ENCODE assay signal across 6 cellular contexts in genomic region chr15:40358492-40359353, GRCh38. TPM values are rescaled to one million over a fixed set of nuclear protein-coding genes. Genes with fewer than 3 reads are reported as not detected.
A peak's percentile ranks its signal among the peaks of the same experiment; 100 is the strongest.
DNase-seq lines count a peak whose midpoint lies in the region; ATAC-seq and TF ChIP-seq lines count a peak whose summit lies in the region.

No MANE protein-coding gene starts in this region.

- peak; percentile 28 for ATAC-seq in GM18502 (IDR thresholded peaks at IDR 0.05; ENCODE audit: poor library complexity, unreplicated experiment)
- peak; percentile 4 for ATAC-seq in IMR-90 (ENCODE audit: low read depth)
- ATAC-seq in body of pancreas: peak; percentile 1

- H3K4ac ChIP-seq in IMR-90 (ENCODE audit: low read depth, low read length): no peak overlapping the region

- no peak overlapping the region for H2BK15ac ChIP-seq in IMR-90 (ENCODE audit: low read depth, low read length)

- H3K27ac Mint-ChIP-seq in neural crest cell (ENCODE audit: unreplicated experiment): no peak overlapping the region

- H2AK5ac ChIP-seq in IMR-90 (ENCODE audit: low read depth, low read length): no peak overlapping the region

- no peaks in the 10 kb centered on the region for H4K20me1 ChIP-seq in IMR-90 (ENCODE audit: insufficient read depth, low read length)

- H3K9me3 ChIP-seq in IMR-90 (ENCODE audit: control insufficient read depth, insufficient read depth, low read length) (no peaks in the 10 kb centered on the region), body of pancreas (no peaks in the 10 kb centered on the region)

- in situ Hi-C loops in IMR-90 (cut with MboI; ENCODE audit: low sequenced_read_pairs): no loop called here

- H3K9me3 Mint-ChIP-seq in neural crest cell: no peaks in the 10 kb centered on the region

- POLR2A ChIA-PET in IMR-90 (lab: Charles Lee; ENCODE audit: unreplicated experiment): no interaction called here

- intact Hi-C loops in IMR-90 (cut with micrococcal nuclease): loop anchor here (2.0 kb wide), 1 partner anchor 18 kb away; the partner anchor contains the start of gene CCDC9B
- intact Hi-C loops in body of pancreas (cut with DNase I): no loop called here

- CTCF ChIA-PET in IMR-90 (lab: Yijun Ruan, JAX): interaction anchor here (1.7 kb wide), 1 partner anchor 10 kb away, joined by 5 read pairs; no protein-coding TSS in a partner anchor

- H2BK20ac ChIP-seq in IMR-90 (ENCODE audit: low read depth, low read length): no peak overlapping the region

- peak overlapping the region; percentile 45 for H2AK9ac ChIP-seq in IMR-90 (replicated peaks; ENCODE audit: low read depth, low read length, poor library complexity)

- H3K18ac ChIP-seq in IMR-90 (ENCODE audit: low read depth, low read length): no peak overlapping the region

- H3K4me3 Mint-ChIP-seq in neural crest cell: peak overlapping the region; percentile 84

- no peak overlapping the region for H4K8ac ChIP-seq in IMR-90 (ENCODE audit: low read depth in 2 of 2, low read length in 2 of 2)

- peak overlapping the region; percentile 43 for H3K4me3 ChIP-seq in IMR-90 (ENCODE audit: insufficient read depth, low read depth, low read length)
- H3K4me3 ChIP-seq in body of pancreas: no peak overlapping the region

- no peak overlapping the region for H4K5ac ChIP-seq in IMR-90 (ENCODE audit: low read depth, low read length)

- peak overlapping the region; percentile 87 for H2AFZ ChIP-seq in IMR-90 (replicated peaks; ENCODE audit: low read length, poor library complexity)

- H3K9me1 ChIP-seq in IMR-90 (ENCODE audit: insufficient read depth, low read length): no peaks in the 10 kb centered on the region

- dilution Hi-C loops in IMR-90 (cut with HindIII; ENCODE audit: low sequenced_read_pairs, unreplicated experiment): no loop called here

- peak overlapping the region; percentile 65; the same call in 1 of the 2 replicates for H3K23ac ChIP-seq in IMR-90 (ENCODE audit: low read depth, low read length)

- TF ChIP-seq CTCF in IMR-90 (conservative IDR thresholded peaks at IDR 0.05; ENCODE audit: low read depth, low read length) (0 out of 2 replicates have a peak, but pooled peaks have one; percentile 1), body of pancreas (IDR thresholded peaks at IDR 0.05) (no peak), neural crest cell (conservative IDR thresholded peaks at IDR 0.05) (no peak)

- no peaks in the 10 kb centered on the region for H3K36me3 Mint-ChIP-seq in neural crest cell (ENCODE audit: low read depth)

- H3K27me3 ChIP-seq in IMR-90 (ENCODE audit: control insufficient read depth, insufficient read depth, low read length) (peaks cover 24% of the 10 kb centered on the region), body of pancreas (no peaks in the 10 kb centered on the region)

- H2BK5ac ChIP-seq in IMR-90 (ENCODE audit: low read depth, low read length, poor library complexity, severe bottlenecking): no peak overlapping the region

- TF ChIP-seq RAD21 in IMR-90 (IDR thresholded peaks at IDR 0.05; ENCODE audit: low read length): no peak

- H3K27ac ChIP-seq in IMR-90 (ENCODE audit: insufficient read depth, low read length): no peak overlapping the region
- H3K27ac ChIP-seq in body of pancreas: no peak overlapping the region

- H3K79me1 ChIP-seq in IMR-90 (ENCODE audit: low read depth in 1 of 2, low read length in 2 of 2): no peaks in the 10 kb centered on the region

- DNase-seq in IMR-90 (no peak), body of pancreas (peak in 2 of 4 donors; percentile 10 to 25), neural crest cell (ENCODE audit: low read depth, low spot score) (peak; percentile 24), islet precursor cell (no peak), NCI-H2196 treated with DMSO at 0.1 percent for 48 hours (lab: John Stamatoyannopoulos, UW; ENCODE audit: unreplicated experiment) (no peak)

- BruUV-seq in IMR-90 (replicated peaks; lab: Mats Ljungman, UMichigan): no TSS peak

- H3K9ac ChIP-seq in IMR-90 (ENCODE audit: low read depth, low read length): no peak overlapping the region

- 0% methylated on average over 11 of the region's 31 CpGs; no CpG with 5 or more reads in 1 of the 2 experiments for WGBS in IMR-90 (ENCODE audit: extremely low coverage in 2 of 2, insufficient read length in 1 of 2), 2 experiments
- WGBS in body of pancreas, 2 donors: 18 to 21% methylated on average over 22 to 31 of the region's 31 CpGs

- no peaks in the 10 kb centered on the region for H3K36me3 ChIP-seq in IMR-90 (ENCODE audit: control insufficient read depth, insufficient read depth, low read length)
- no peaks in the 10 kb centered on the region for H3K36me3 ChIP-seq in body of pancreas (replicated peaks in 1 of 2; ENCODE audit: insufficient read depth in 1 of 2, low read depth in 2 of 2)

- TF ChIP-seq POLR2A in IMR-90 (IDR thresholded peaks at IDR 0.05; ENCODE audit: low read depth, low read length) (no peak), body of pancreas (IDR thresholded peaks at IDR 0.05) (no peak)

- H3K14ac ChIP-seq in IMR-90 (replicated peaks; ENCODE audit: low read depth, low read length): no peak overlapping the region

- no peak overlapping the region for H4K91ac ChIP-seq in IMR-90 (ENCODE audit: insufficient read depth, low read depth, low read length)

- H2BK120ac ChIP-seq in IMR-90 (ENCODE audit: low read depth, low read length): no peak overlapping the region

- peak overlapping the region; percentile 67 for H3K4me2 ChIP-seq in IMR-90 (ENCODE audit: low read depth, low read length)

- peaks cover 25% of the 10 kb centered on the region for H3K4me1 Mint-ChIP-seq in neural crest cell

- H3K56ac ChIP-seq in IMR-90 (ENCODE audit: extremely low read depth, insufficient read depth, low read length): no peak overlapping the region

- peaks cover 26% of the 10 kb centered on the region for H3K27me3 Mint-ChIP-seq in neural crest cell (ENCODE audit: low read depth)

- H3K4me1 ChIP-seq in IMR-90 (ENCODE audit: control insufficient read depth, insufficient read depth, low read length) (peaks cover 6% of the 10 kb centered on the region; the same call in 1 of the 2 replicates), body of pancreas (peaks cover 14% of the 10 kb centered on the region)

TF ChIP-seq in IMR-90, 13 proteins besides CTCF, POLR2A, EP300 and RAD21:
- TF ChIP-seq BHLHE40 (IDR thresholded peaks at IDR 0.05; ENCODE audit: low read depth, low read length) (no peak), CEBPB (IDR thresholded peaks at IDR 0.05; ENCODE audit: low read depth, low read length) (peak; percentile 52; the same call in 1 of the 2 replicates), FOS (IDR thresholded peaks at IDR 0.05; ENCODE audit: low read depth, low read length) (no peak)

RNA-seq across cellular contexts. Expression of gene DISP2, which starts 0.7 kb away (rescaled TPM):
- total RNA-seq in IMR-90 (2012; rRNA removed) (under 0.01 and 0.36 TPM in 2 replicates), body of pancreas (under 1 TPM; under 0.01 to 0.52 TPM), neural crest cell (2.0 and 3.1 TPM in 2 replicates)
- 0.34 and 0.42 TPM in 2 replicates for polyA plus RNA-seq in IMR-90 (2012; rRNA removed)
- 0.22 and 0.55 TPM in 2 replicates for polyA plus RNA-seq in IMR-90 (2012; cell fraction: cytosol; rRNA removed)
- polyA plus RNA-seq in IMR-90 (2012; cell fraction: nucleus; rRNA removed; ENCODE audit: low replicate concordance): 0.41 and 0.76 TPM in 2 replicates

RNA-seq across cellular contexts. Expression of gene PHGR1, which starts 7.9 kb away (rescaled TPM):
- total RNA-seq in IMR-90 (2012; rRNA removed): not detected in 2 replicates
- polyA plus RNA-seq in IMR-90 (2012; rRNA removed): not detected in 2 replicates
- polyA plus RNA-seq in IMR-90 (2012; cell fraction: cytosol; rRNA removed): not detected in 2 replicates
- polyA plus RNA-seq in IMR-90 (2012; cell fraction: nucleus; rRNA removed; ENCODE audit: low replicate concordance): not detected in 2 replicates
- not detected for total RNA-seq in body of pancreas
- total RNA-seq in neural crest cell: not detected in 2 replicates

RNA-seq across cellular contexts. Expression of gene CCDC9B, which starts 18.0 kb away (rescaled TPM):
- 19.7 and 30.0 TPM in 2 replicates for total RNA-seq in IMR-90 (2012; rRNA removed)
- 26.0 and 30.9 TPM in 2 replicates for polyA plus RNA-seq in IMR-90 (2012; rRNA removed)
- polyA plus RNA-seq in IMR-90 (2012; cell fraction: cytosol; rRNA removed): 7.0 and 19.7 TPM in 2 replicates
- 52.6 and 88.0 TPM in 2 replicates for polyA plus RNA-seq in IMR-90 (2012; cell fraction: nucleus; rRNA removed; ENCODE audit: low replicate concordance)
- 10 to 100 TPM; 17.1 to 26.4 TPM for total RNA-seq in body of pancreas
- 0.33 TPM in 1 of 2 replicates, not detected in the other for total RNA-seq in neural crest cell

RNA-seq across cellular contexts. Expression of gene KNSTRN, which starts 23.8 kb away (rescaled TPM):
- total RNA-seq in IMR-90 (2012; rRNA removed) (73.5 and 73.6 TPM in 2 replicates), body of pancreas (1 to 10 TPM; 3.3 to 5.7 TPM), neural crest cell (73.7 and 74.7 TPM in 2 replicates)
- 31.2 and 33.1 TPM in 2 replicates for polyA plus RNA-seq in IMR-90 (2012; rRNA removed)
- 8.8 and 11.8 TPM in 2 replicates for polyA plus RNA-seq in IMR-90 (2012; cell fraction: cytosol; rRNA removed)
- polyA plus RNA-seq in IMR-90 (2012; cell fraction: nucleus; rRNA removed; ENCODE audit: low replicate concordance): 4.1 and 22.6 TPM in 2 replicates

RNA-seq across cellular contexts. Expression of gene INAFM2, which starts 35.2 kb away (rescaled TPM):
- total RNA-seq in IMR-90 (2012; rRNA removed) (10.4 and 13.1 TPM in 2 replicates), body of pancreas (10 to 100 TPM in 1 of 2 donors, 1 to 10 TPM in 1; 8.8 to 22.4 TPM), neural crest cell (22.8 and 27.5 TPM in 2 replicates)
- polyA plus RNA-seq in IMR-90 (2012; rRNA removed): 11.7 and 14.0 TPM in 2 replicates
- 4.2 and 6.0 TPM in 2 replicates for polyA plus RNA-seq in IMR-90 (2012; cell fraction: cytosol; rRNA removed)
- polyA plus RNA-seq in IMR-90 (2012; cell fraction: nucleus; rRNA removed; ENCODE audit: low replicate concordance): 6.6 and 18.3 TPM in 2 replicates

Comparison
In these comparisons a context has a peak if more than half of its experiments do, and no peak if none do; other contexts are left out.
1. RNA of gene CCDC9B, which starts 18.0 kb away (total RNA-seq): 17.1 to 26.4 TPM in body of pancreas and 19.7 to 30.0 TPM in IMR-90; 0.33 TPM in neural crest cell; every median in the first group is over 10 times any median in the second.
2. Peak in every context shown above with its lines, with median percentiles within 50 percentile points of each other: ATAC-seq.